In genomic region chr7:149284343-149284742, GRCh38 we compare ENCODE assay signal across 2 cellular contexts.
TF ChIP-seq lines count a peak whose summit lies in the region.

No MANE protein-coding gene starts in this region.

TF ChIP-seq in K562, 482 proteins besides CTCF, POLR2A, EP300 and RAD21 (continued from another document):
- TF ChIP-seq GTF2F1 (IDR thresholded peaks at IDR 0.05; ENCODE audit: low read depth, low read length) = no peak

TF ChIP-seq in SK-N-SH treated with all-trans-retinoic acid at 6 μM for 48 hours, 23 proteins besides CTCF, POLR2A, EP300 and RAD21:
- TF ChIP-seq TSHZ2 (CRISPR knock-in tag; IDR thresholded peaks at IDR 0.05) (no peak), PATZ1 (CRISPR knock-in tag; IDR thresholded peaks at IDR 0.05; ENCODE audit: borderline replicate concordance) (no peak), ARNTL (CRISPR knock-in tag; IDR thresholded peaks at IDR 0.05; ENCODE audit: borderline replicate concordance, low read depth) (no peak), ESRRG (CRISPR knock-in tag; IDR thresholded peaks at IDR 0.05) (no peak), CSRNP3 (CRISPR knock-in tag; IDR thresholded peaks at IDR 0.05) (no peak), SNAI2 (CRISPR knock-in tag; IDR thresholded peaks at IDR 0.05) (no peak), CSDC2 (CRISPR knock-in tag; IDR thresholded peaks at IDR 0.05) (no peak), ISL1 (CRISPR knock-in tag; IDR thresholded peaks at IDR 0.05) (no peak), POU6F1 (CRISPR knock-in tag; IDR thresholded peaks at IDR 0.05; ENCODE audit: borderline replicate concordance, low read depth) (no peak), BACH2 (CRISPR knock-in tag; IDR thresholded peaks at IDR 0.05; ENCODE audit: borderline replicate concordance) (no peak), TCF4 (CRISPR knock-in tag; IDR thresholded peaks at IDR 0.05; ENCODE audit: borderline replicate concordance) (no peak), CREB5 (CRISPR knock-in tag; IDR thresholded peaks at IDR 0.05; ENCODE audit: low read depth) (no peak), TOX (CRISPR knock-in tag; IDR thresholded peaks at IDR 0.05; ENCODE audit: borderline replicate concordance) (no peak), GLIS3 (CRISPR knock-in tag; IDR thresholded peaks at IDR 0.05) (no peak)
